In genomic region chr1:88462481-88463261, GRCh38 we compare ENCODE assay signal across 8 cellular contexts.
DNase-seq lines count a peak whose midpoint lies in the region; ATAC-seq lines count a peak whose summit lies in the region.

No MANE protein-coding gene starts in this region.

- no peaks in the 10 kb centered on the region for H3K27me3 ChIP-seq in rectal smooth muscle tissue (ENCODE audit: control insufficient read depth, insufficient read depth, low read length)

- no peaks in the 10 kb centered on the region for H3K36me3 ChIP-seq in rectal smooth muscle tissue (ENCODE audit: control insufficient read depth, insufficient read depth, low read length)

- H3K4me1 ChIP-seq in rectal smooth muscle tissue (ENCODE audit: control insufficient read depth, insufficient read depth, low read length), result no peaks in the 10 kb centered on the region

- peak overlapping the region; percentile 4 for H3K9ac ChIP-seq in rectal smooth muscle tissue (ENCODE audit: low read length)

- peak overlapping the region; percentile 48 for H3K4me3 ChIP-seq in rectal smooth muscle tissue (ENCODE audit: low read length)

- H3K27ac ChIP-seq in rectal smooth muscle tissue (ENCODE audit: low read depth, low read length), result peak overlapping the region; percentile 85

- peak; percentile 0 for DNase-seq in NCI-H1092 treated with DMSO at 0.1 percent for 48 hours (lab: John Stamatoyannopoulos, UW)
- no peak for DNase-seq in NCI-H1092 (lab: John Stamatoyannopoulos, UW)
- peak in 51 of 56 donors; percentile 10 to 82 (median 57) for DNase-seq in amygdala (lab: John Stamatoyannopoulos, UW)
- DNase-seq in hippocampal formation (lab: John Stamatoyannopoulos, UW), result peak; percentile 70 to 72

- ATAC-seq in GM19328 (IDR thresholded peaks at IDR 0.05; ENCODE audit: unreplicated experiment) (no peak), GM18502 (IDR thresholded peaks at IDR 0.05; ENCODE audit: poor library complexity, unreplicated experiment) (no peak), HG03196 (IDR thresholded peaks at IDR 0.05; ENCODE audit: unreplicated experiment) (no peak)
